ENCODE assay signal across 11 cellular contexts in genomic region chr2:71746946-71747501, GRCh38.
DNase-seq lines count a peak whose midpoint lies in the region; TF ChIP-seq lines count a peak whose summit lies in the region.
"Had no signal": no experiment of that assay in that cellular context is flagged by ENCODE, and none has a peak within 500 bp of the region (broad histone marks: within the 10 kb centered on the region; RNA-seq: fewer than 3 reads in every experiment).

No MANE protein-coding gene starts in this region.

- POLR2A ChIA-PET in HEK293 (lab: Yijun Ruan, JAX) = no interaction called here

- H3K27ac ChIP-seq in HEK293 (ENCODE audit: extremely low read depth, low read depth, low read length) = no peak overlapping the region
- H3K27ac ChIP-seq in VCaP = peak overlapping the region; percentile 90
- peak overlapping the region; percentile 76 for H3K27ac ChIP-seq in stomach smooth muscle (ENCODE audit: low read length)

- no peaks in the 10 kb centered on the region for H3K27me3 ChIP-seq in stomach smooth muscle (ENCODE audit: control insufficient read depth in 1 of 2, insufficient read depth in 2 of 2, low read length in 2 of 2)

- H3K9ac ChIP-seq in stomach smooth muscle (ENCODE audit: low read length in 2 of 2) = peak overlapping the region; percentile 5 to 66

- H3K4me1 ChIP-seq in HEK293 (ENCODE audit: control insufficient read depth, insufficient read depth, low read length) (no peaks in the 10 kb centered on the region), stomach smooth muscle (ENCODE audit: control insufficient read depth, insufficient read depth, low read length) (peaks cover 47% of the 10 kb centered on the region)

- intact Hi-C loops in posterior cingulate gyrus (cut with DNase I) = no loop called here

- DNase-seq in iPS-NIHi11 (ENCODE audit: low spot score) (peak; percentile 43), DMS79 (lab: John Stamatoyannopoulos, UW) (no peak), NCI-H69 (lab: John Stamatoyannopoulos, UW) (no peak), posterior cingulate gyrus (no peak), NCI-H526 treated with DMSO at 0.1 percent for 48 hours (lab: John Stamatoyannopoulos, UW) (no peak)
- DNase-seq: activated naive CD4-positive, alpha-beta T cell treated with Interleukin-2 at 50 U/mL for 16 hours; HCEC 1CT; NCI-H1092 treated with DMSO at 0.1 percent for 48 hours had no signal

- no peaks in the 10 kb centered on the region for H3K9me3 ChIP-seq in HEK293 (ENCODE audit: control insufficient read depth, insufficient read depth, low read depth, low read length)
- H3K9me3 ChIP-seq in stomach smooth muscle (ENCODE audit: control insufficient read depth in 2 of 2, low read length in 2 of 2) = peaks cover 1 to 6% of the 10 kb centered on the region in 2 donors

- TF ChIP-seq CTCF in HEK293 (tag by site-specific recombination; IDR thresholded peaks at IDR 0.05) (no peak), VCaP (conservative IDR thresholded peaks at IDR 0.05) (no peak)

- CTCF ChIA-PET in HEK293 (lab: Yijun Ruan, JAX) = interaction anchor here (0.6 to 1.2 kb wide), 3 partner anchors 51 to 579 kb away, joined by 3 to 5 read pairs (median 3); no protein-coding TSS in a partner anchor

- H3K4me3 ChIP-seq in HEK293 (ENCODE audit: low read depth, low read length) (no peak overlapping the region), stomach smooth muscle (ENCODE audit: low read length in 2 of 2) (no peak overlapping the region)

- H3K36me3 ChIP-seq in HEK293 (ENCODE audit: control insufficient read depth in 2 of 2, insufficient read depth in 1 of 2, low read length in 2 of 2) (no peaks in the 10 kb centered on the region), stomach smooth muscle (ENCODE audit: control insufficient read depth in 2 of 2, insufficient read depth in 2 of 2, low read length in 2 of 2) (no peaks in the 10 kb centered on the region)

TF ChIP-seq in HEK293, 187 proteins besides CTCF, POLR2A, EP300 and RAD21:
- TF ChIP-seq ZNF335 (tag by site-specific recombination; conservative IDR thresholded peaks at IDR 0.05) = peak; percentile 45
- TF ChIP-seq ZNF404 (tag by site-specific recombination; IDR thresholded peaks at IDR 0.05) = no peak
- TF ChIP-seq TCF7L2 (IDR thresholded peaks at IDR 0.05; ENCODE audit: borderline replicate concordance, low read depth, low read length) = peak; percentile 84
